In genomic region chr15:75732206-75732808, GRCh38 we compare ENCODE assay signal across 2 cellular contexts.
TF ChIP-seq lines count a peak whose summit lies in the region.

No MANE protein-coding gene starts in this region.

TF ChIP-seq in HCT116, 20 proteins besides CTCF, POLR2A, EP300 and RAD21 (continued from another document):
- TF ChIP-seq REST (IDR thresholded peaks at IDR 0.05; ENCODE audit: low read depth) (no peak), POLR2AphosphoS5 (IDR thresholded peaks at IDR 0.05; ENCODE audit: low read depth, low read length) (no peak), SIN3A (IDR thresholded peaks at IDR 0.05; ENCODE audit: low read depth) (no peak), MAX (IDR thresholded peaks at IDR 0.05) (no peak), YY1 (IDR thresholded peaks at IDR 0.05; ENCODE audit: extremely low read depth, insufficient replicate concordance, low read depth, low read length) (no peak), FOSL1 (IDR thresholded peaks at IDR 0.05; ENCODE audit: low read depth) (no peak), ZFX (IDR thresholded peaks at IDR 0.05) (no peak), EZH2phosphoT487 (IDR thresholded peaks at IDR 0.05; ENCODE audit: borderline replicate concordance) (no peak), EZH2 (IDR thresholded peaks at IDR 0.05) (no peak), ELF1 (IDR thresholded peaks at IDR 0.05; ENCODE audit: borderline replicate concordance, low read depth) (no peak), ZNF274 (IDR thresholded peaks at IDR 0.05; ENCODE audit: low read depth, low read length) (no peak), CBX3 (IDR thresholded peaks at IDR 0.05; ENCODE audit: low read depth) (no peak), SP1 (IDR thresholded peaks at IDR 0.05; ENCODE audit: low read depth) (no peak)

TF ChIP-seq in WTC11, 78 proteins besides CTCF, POLR2A, EP300 and RAD21 (continued from another document):
- TF ChIP-seq ARID4B (CRISPR knock-in tag; IDR thresholded peaks at IDR 0.05; ENCODE audit: borderline replicate concordance) (no peak), ZNF138 (CRISPR knock-in tag; conservative IDR thresholded peaks at IDR 0.05) (no peak), JAZF1 (CRISPR knock-in tag; IDR thresholded peaks at IDR 0.05) (no peak), MAX (CRISPR knock-in tag; IDR thresholded peaks at IDR 0.05) (no peak), NR3C1 (CRISPR knock-in tag; conservative IDR thresholded peaks at IDR 0.05; ENCODE audit: low read depth) (no peak), NR1H2 (CRISPR knock-in tag; IDR thresholded peaks at IDR 0.05) (no peak)
